Comparison of ENCODE assay signal across 1 cellular context in genomic region chr20:33811763-33812672, GRCh38.
TF ChIP-seq lines count a peak whose summit lies in the region.

No MANE protein-coding gene starts in this region.

TF ChIP-seq in HepG2, 621 proteins besides CTCF, POLR2A, EP300 and RAD21 (continued from another document):
- TF ChIP-seq TFDP2 (CRISPR knock-in tag; IDR thresholded peaks at IDR 0.05), result no peak
- TF ChIP-seq PHF20 (CRISPR knock-in tag; IDR thresholded peaks at IDR 0.05), result no peak
- no peak for TF ChIP-seq ZNF75D (CRISPR knock-in tag; IDR thresholded peaks at IDR 0.05; ENCODE audit: borderline replicate concordance)
- TF ChIP-seq EHMT2 (IDR thresholded peaks at IDR 0.05; ENCODE audit: borderline replicate concordance, low read depth, low read length), result no peak
- TF ChIP-seq NBN (conservative IDR thresholded peaks at IDR 0.05), result no peak
- TF ChIP-seq ZBTB44 (CRISPR knock-in tag; IDR thresholded peaks at IDR 0.05), result no peak
- TF ChIP-seq ZBTB1 (CRISPR knock-in tag; IDR thresholded peaks at IDR 0.05; ENCODE audit: borderline replicate concordance), result no peak
- TF ChIP-seq SMARCE1 (IDR thresholded peaks at IDR 0.05; ENCODE audit: borderline replicate concordance), result no peak
- TF ChIP-seq ZNF275 (CRISPR knock-in tag; IDR thresholded peaks at IDR 0.05; ENCODE audit: borderline replicate concordance), result no peak; the same call in 1 of the 2 replicates
- TF ChIP-seq, protein P1, sequence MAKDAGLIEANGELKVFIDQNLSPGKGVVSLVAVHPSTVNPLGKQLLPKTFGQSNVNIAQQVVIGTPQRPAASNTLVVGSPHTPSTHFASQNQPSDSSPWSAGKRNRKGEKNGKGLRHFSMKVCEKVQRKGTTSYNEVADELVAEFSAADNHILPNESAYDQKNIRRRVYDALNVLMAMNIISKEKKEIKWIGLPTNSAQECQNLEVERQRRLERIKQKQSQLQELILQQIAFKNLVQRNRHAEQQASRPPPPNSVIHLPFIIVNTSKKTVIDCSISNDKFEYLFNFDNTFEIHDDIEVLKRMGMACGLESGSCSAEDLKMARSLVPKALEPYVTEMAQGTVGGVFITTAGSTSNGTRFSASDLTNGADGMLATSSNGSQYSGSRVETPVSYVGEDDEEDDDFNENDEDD (CRISPR knock-in tag; IDR thresholded peaks at IDR 0.05; ENCODE audit: borderline replicate concordance), result no peak
- TF ChIP-seq, protein P2, sequence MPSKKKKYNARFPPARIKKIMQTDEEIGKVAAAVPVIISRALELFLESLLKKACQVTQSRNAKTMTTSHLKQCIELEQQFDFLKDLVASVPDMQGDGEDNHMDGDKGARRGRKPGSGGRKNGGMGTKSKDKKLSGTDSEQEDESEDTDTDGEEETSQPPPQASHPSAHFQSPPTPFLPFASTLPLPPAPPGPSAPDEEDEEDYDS (CRISPR knock-in tag; IDR thresholded peaks at IDR 0.05), result no peak
- TF ChIP-seq TBX2 (CRISPR knock-in tag; IDR thresholded peaks at IDR 0.05; ENCODE audit: borderline replicate concordance), result peak; percentile 51
- TF ChIP-seq JDP2 (CRISPR knock-in tag; IDR thresholded peaks at IDR 0.05; ENCODE audit: borderline replicate concordance), result no peak
- no peak for TF ChIP-seq ZNF256 (CRISPR knock-in tag; conservative IDR thresholded peaks at IDR 0.05)
- TF ChIP-seq KLF16 (CRISPR knock-in tag; IDR thresholded peaks at IDR 0.05), result 0 out of 4 replicates have a peak, but pooled peaks of 1 of the 2 experiments have one; percentile 23
- 0 out of 2 replicates have a peak, but pooled peaks have one; percentile 38 for TF ChIP-seq ZNF136 (CRISPR knock-in tag; IDR thresholded peaks at IDR 0.05; ENCODE audit: low read depth)
- TF ChIP-seq KLF15 (CRISPR knock-in tag; IDR thresholded peaks at IDR 0.05; ENCODE audit: borderline replicate concordance), result no peak
- TF ChIP-seq ERF (CRISPR knock-in tag; IDR thresholded peaks at IDR 0.05), result no peak; the same call in 1 of the 2 replicates
- no peak for TF ChIP-seq MNT (IDR thresholded peaks at IDR 0.05)
- no peak for TF ChIP-seq ZFP36 (IDR thresholded peaks at IDR 0.05; ENCODE audit: borderline replicate concordance, low read depth, low read length, partially characterized antibody)
